Comparison of ENCODE assay signal across 15 cellular contexts in the genomic region with DNA sequence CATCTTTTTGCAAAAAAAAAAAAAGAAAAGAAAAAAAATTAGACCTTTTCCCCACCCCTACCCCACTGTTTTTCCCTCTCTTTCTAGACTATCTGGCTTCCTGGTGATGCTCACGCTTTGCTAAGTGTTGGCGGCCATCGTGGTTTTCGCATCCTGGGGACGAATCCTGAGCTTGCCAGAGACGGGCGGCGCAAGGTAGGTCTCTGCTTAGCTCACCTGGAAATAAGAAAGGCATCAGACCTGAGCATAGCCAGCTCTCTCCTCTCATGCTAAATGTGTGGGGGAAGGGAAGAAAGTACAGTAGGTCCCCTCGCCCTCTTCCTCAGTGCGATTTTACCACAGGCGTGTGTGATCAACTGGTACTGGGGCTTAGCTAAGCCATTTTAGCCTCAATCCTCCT.
A peak's percentile ranks its signal among the peaks of the same experiment; 100 is the strongest.
DNase-seq lines count a peak whose midpoint lies in the region; ATAC-seq and TF ChIP-seq lines count a peak whose summit lies in the region.
"Had no signal": no experiment of that assay in that cellular context is flagged by ENCODE, and none has a peak within 500 bp of the region (broad histone marks: within the 10 kb centered on the region; RNA-seq: fewer than 3 reads in every experiment).

No MANE protein-coding gene starts in this region.

- CTCF ChIA-PET in WTC11 (lab: Charles Lee): interaction anchor here (0.7 to 1.4 kb wide), 4 partner anchors 15 to 72 kb away, joined by 3 to 4 read pairs (median 4); no protein-coding TSS in a partner anchor

- no peaks in the 10 kb centered on the region for H3K9me3 ChIP-seq in iPS-20b (ENCODE audit: insufficient read depth, low read depth, low read length)
- H3K9me3 ChIP-seq: BLaER1 treated with 17β-estradiol and CSF1 and Interleukin-3, amounts not matched to agents 10 nM and 100 nM had no signal

- no peak overlapping the region for H3K9ac ChIP-seq in iPS-20b (ENCODE audit: low read depth, low read length)
- H3K9ac ChIP-seq: BLaER1 treated with 17β-estradiol and CSF1 and Interleukin-3, amounts not matched to agents 10 nM and 100 nM; GM23248 had no signal

- peaks cover 27% of the 10 kb centered on the region for H3K27me3 Mint-ChIP-seq in WTC11 (ENCODE audit: low read depth)

- peaks cover 5% of the 10 kb centered on the region for H3K9me3 Mint-ChIP-seq in WTC11

- H3K27ac ChIP-seq in iPS-20b (ENCODE audit: low read length): no peak overlapping the region
- no peak overlapping the region for H3K27ac ChIP-seq in caudate nucleus (ENCODE audit: low read depth, low read length)
- H3K27ac ChIP-seq: BLaER1 treated with 17β-estradiol and CSF1 and Interleukin-3, amounts not matched to agents 10 nM and 100 nM; GM23248 had no signal

- no peaks in the 10 kb centered on the region; the same call in 1 of the 2 replicates for H3K36me3 Mint-ChIP-seq in WTC11
- H3K36me3 Mint-ChIP-seq: CD4-positive, CD25-positive, alpha-beta regulatory T cell had no signal

- H3K4me1 Mint-ChIP-seq in WTC11: peaks cover 51% of the 10 kb centered on the region
- H3K4me1 Mint-ChIP-seq: CD4-positive, CD25-positive, alpha-beta regulatory T cell had no signal

- H3K4me3 ChIP-seq in H7 (ENCODE audit: insufficient read depth, low read depth, low read length) (no peak overlapping the region), iPS-20b (ENCODE audit: low read length) (peak overlapping the region; percentile 6; the same call in 1 of the 2 replicates)
- H3K4me3 ChIP-seq: BLaER1 treated with 17β-estradiol and CSF1 and Interleukin-3, amounts not matched to agents 10 nM and 100 nM; GM23248 had no signal

- 0 out of 2 replicates have a peak overlapping the region, but pooled peaks have one; percentile 42 for H3K27ac Mint-ChIP-seq in WTC11
- H3K27ac Mint-ChIP-seq: CD4-positive, CD25-positive, alpha-beta regulatory T cell had no signal

- H3K27me3 ChIP-seq in H7 (ENCODE audit: control insufficient read depth, insufficient read depth, low read length) (peaks cover 9% of the 10 kb centered on the region), iPS-20b (ENCODE audit: insufficient read depth, low read length) (peaks cover 48% of the 10 kb centered on the region)
- H3K27me3 ChIP-seq: BLaER1 treated with 17β-estradiol and CSF1 and Interleukin-3, amounts not matched to agents 10 nM and 100 nM had no signal

- peak; percentile 51 for DNase-seq in H7
- no peak for DNase-seq in WTC11 (ENCODE audit: low spot score)
- peak; percentile 35 for DNase-seq in sciatic nerve (ENCODE audit: low spot score)
- DNase-seq in erythroblast (lab: John Stamatoyannopoulos, UW): no peak
- DNase-seq in caudate nucleus (lab: John Stamatoyannopoulos, UW): no peak
- DNase-seq: ACHN; CD4-positive, CD25-positive, alpha-beta regulatory T cell; DMS53; GM23248 had no signal

- H3K4me3 Mint-ChIP-seq in WTC11: no peak overlapping the region
- H3K4me3 Mint-ChIP-seq: CD4-positive, CD25-positive, alpha-beta regulatory T cell had no signal

- POLR2A ChIA-PET in WTC11 (lab: Charles Lee): interaction anchor here (0.7 kb wide), 2 partner anchors 50 to 406 kb away, joined by 4 to 7 read pairs; no protein-coding TSS in a partner anchor

- peaks cover 40% of the 10 kb centered on the region for H3K4me1 ChIP-seq in iPS-20b (ENCODE audit: insufficient read depth, low read length)
- H3K4me1 ChIP-seq: BLaER1 treated with 17β-estradiol and CSF1 and Interleukin-3, amounts not matched to agents 10 nM and 100 nM had no signal

- TF ChIP-seq CTCF in WTC11 (IDR thresholded peaks at IDR 0.05): no peak

- intact Hi-C loops in sciatic nerve (cut with DNase I): no loop called here

- peak; percentile 52 for ATAC-seq in WTC11
- no peak for ATAC-seq in sciatic nerve
- ATAC-seq in esophagus mucosa: no peak
- ATAC-seq in HG03571 (IDR thresholded peaks at IDR 0.05; ENCODE audit: unreplicated experiment): no peak
- ATAC-seq: HCT116, HepG2 had no signal

- H3K36me3 ChIP-seq in H7 (replicated peaks; ENCODE audit: control insufficient read depth, insufficient read depth, low read length) (no peaks in the 10 kb centered on the region), iPS-20b (ENCODE audit: insufficient read depth, low read depth, low read length) (no peaks in the 10 kb centered on the region)
- H3K36me3 ChIP-seq: BLaER1 treated with 17β-estradiol and CSF1 and Interleukin-3, amounts not matched to agents 10 nM and 100 nM had no signal

- no peak for TF ChIP-seq POLR2A in erythroblast (IDR thresholded peaks at IDR 0.05; ENCODE audit: low read length)

TF ChIP-seq in WTC11, 78 proteins besides CTCF, POLR2A, EP300 and RAD21 (continues in another document):
- TF ChIP-seq NFE2L1 (CRISPR knock-in tag; IDR thresholded peaks at IDR 0.05) (no peak), TEAD1 (CRISPR knock-in tag; IDR thresholded peaks at IDR 0.05) (no peak), ZNF219 (CRISPR knock-in tag; IDR thresholded peaks at IDR 0.05; ENCODE audit: borderline replicate concordance) (no peak), SMAD4 (CRISPR knock-in tag; IDR thresholded peaks at IDR 0.05) (no peak), NFATC4 (CRISPR knock-in tag; IDR thresholded peaks at IDR 0.05) (no peak), OVOL2 (CRISPR knock-in tag; IDR thresholded peaks at IDR 0.05; ENCODE audit: borderline replicate concordance) (no peak), ZNF232 (CRISPR knock-in tag; IDR thresholded peaks at IDR 0.05) (no peak)
- TF ChIP-seq, protein P1, sequence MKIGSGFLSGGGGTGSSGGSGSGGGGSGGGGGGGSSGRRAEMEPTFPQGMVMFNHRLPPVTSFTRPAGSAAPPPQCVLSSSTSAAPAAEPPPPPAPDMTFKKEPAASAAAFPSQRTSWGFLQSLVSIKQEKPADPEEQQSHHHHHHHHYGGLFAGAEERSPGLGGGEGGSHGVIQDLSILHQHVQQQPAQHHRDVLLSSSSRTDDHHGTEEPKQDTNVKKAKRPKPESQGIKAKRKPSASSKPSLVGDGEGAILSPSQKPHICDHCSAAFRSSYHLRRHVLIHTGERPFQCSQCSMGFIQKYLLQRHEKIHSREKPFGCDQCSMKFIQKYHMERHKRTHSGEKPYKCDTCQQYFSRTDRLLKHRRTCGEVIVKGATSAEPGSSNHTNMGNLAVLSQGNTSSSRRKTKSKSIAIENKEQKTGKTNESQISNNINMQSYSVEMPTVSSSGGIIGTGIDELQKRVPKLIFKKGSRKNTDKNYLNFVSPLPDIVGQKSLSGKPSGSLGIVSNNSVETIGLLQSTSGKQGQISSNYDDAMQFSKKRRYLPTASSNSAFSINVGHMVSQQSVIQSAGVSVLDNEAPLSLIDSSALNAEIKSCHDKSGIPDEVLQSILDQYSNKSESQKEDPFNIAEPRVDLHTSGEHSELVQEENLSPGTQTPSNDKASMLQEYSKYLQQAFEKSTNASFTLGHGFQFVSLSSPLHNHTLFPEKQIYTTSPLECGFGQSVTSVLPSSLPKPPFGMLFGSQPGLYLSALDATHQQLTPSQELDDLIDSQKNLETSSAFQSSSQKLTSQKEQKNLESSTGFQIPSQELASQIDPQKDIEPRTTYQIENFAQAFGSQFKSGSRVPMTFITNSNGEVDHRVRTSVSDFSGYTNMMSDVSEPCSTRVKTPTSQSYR (CRISPR knock-in tag; IDR thresholded peaks at IDR 0.05): no peak
- TF ChIP-seq, protein P2, sequence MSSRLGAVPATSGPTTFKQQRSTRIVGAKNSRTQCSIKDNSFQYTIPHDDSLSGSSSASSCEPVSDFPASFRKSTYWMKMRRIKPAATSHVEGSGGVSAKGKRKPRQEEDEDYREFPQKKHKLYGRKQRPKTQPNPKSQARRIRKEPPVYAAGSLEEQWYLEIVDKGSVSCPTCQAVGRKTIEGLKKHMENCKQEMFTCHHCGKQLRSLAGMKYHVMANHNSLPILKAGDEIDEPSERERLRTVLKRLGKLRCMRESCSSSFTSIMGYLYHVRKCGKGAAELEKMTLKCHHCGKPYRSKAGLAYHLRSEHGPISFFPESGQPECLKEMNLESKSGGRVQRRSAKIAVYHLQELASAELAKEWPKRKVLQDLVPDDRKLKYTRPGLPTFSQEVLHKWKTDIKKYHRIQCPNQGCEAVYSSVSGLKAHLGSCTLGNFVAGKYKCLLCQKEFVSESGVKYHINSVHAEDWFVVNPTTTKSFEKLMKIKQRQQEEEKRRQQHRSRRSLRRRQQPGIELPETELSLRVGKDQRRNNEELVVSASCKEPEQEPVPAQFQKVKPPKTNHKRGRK (CRISPR knock-in tag; IDR thresholded peaks at IDR 0.05; ENCODE audit: borderline replicate concordance): no peak
- TF ChIP-seq, protein P3, sequence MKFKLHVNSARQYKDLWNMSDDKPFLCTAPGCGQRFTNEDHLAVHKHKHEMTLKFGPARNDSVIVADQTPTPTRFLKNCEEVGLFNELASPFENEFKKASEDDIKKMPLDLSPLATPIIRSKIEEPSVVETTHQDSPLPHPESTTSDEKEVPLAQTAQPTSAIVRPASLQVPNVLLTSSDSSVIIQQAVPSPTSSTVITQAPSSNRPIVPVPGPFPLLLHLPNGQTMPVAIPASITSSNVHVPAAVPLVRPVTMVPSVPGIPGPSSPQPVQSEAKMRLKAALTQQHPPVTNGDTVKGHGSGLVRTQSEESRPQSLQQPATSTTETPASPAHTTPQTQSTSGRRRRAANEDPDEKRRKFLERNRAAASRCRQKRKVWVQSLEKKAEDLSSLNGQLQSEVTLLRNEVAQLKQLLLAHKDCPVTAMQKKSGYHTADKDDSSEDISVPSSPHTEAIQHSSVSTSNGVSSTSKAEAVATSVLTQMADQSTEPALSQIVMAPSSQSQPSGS (CRISPR knock-in tag; IDR thresholded peaks at IDR 0.05; ENCODE audit: borderline replicate concordance, low read depth): no peak
- TF ChIP-seq, protein P4, sequence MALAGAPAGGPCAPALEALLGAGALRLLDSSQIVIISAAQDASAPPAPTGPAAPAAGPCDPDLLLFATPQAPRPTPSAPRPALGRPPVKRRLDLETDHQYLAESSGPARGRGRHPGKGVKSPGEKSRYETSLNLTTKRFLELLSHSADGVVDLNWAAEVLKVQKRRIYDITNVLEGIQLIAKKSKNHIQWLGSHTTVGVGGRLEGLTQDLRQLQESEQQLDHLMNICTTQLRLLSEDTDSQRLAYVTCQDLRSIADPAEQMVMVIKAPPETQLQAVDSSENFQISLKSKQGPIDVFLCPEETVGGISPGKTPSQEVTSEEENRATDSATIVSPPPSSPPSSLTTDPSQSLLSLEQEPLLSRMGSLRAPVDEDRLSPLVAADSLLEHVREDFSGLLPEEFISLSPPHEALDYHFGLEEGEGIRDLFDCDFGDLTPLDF (CRISPR knock-in tag; IDR thresholded peaks at IDR 0.05): no peak

Comparison
In these comparisons a context has a peak if more than half of its experiments do, and no peak if none do; other contexts are left out.
1. DNase-seq: peak in H7 (single experiment) and sciatic nerve (single experiment); none in WTC11 (single experiment), erythroblast (0 of 2) and caudate nucleus (0 of 61).